In genomic region chr7:158138329-158138597, GRCh38 we compare ENCODE assay signal across 17 cellular contexts.
DNase-seq lines count a peak whose midpoint lies in the region; ATAC-seq and TF ChIP-seq lines count a peak whose summit lies in the region.
"Had no signal": no experiment of that assay in that cellular context is flagged by ENCODE, and none has a peak within 500 bp of the region (broad histone marks: within the 10 kb centered on the region; RNA-seq: fewer than 3 reads in every experiment).

No MANE protein-coding gene starts in this region.

- H3K36me3 ChIP-seq in H7 (replicated peaks; ENCODE audit: control insufficient read depth, insufficient read depth, low read length) = no peaks in the 10 kb centered on the region
- H3K36me3 ChIP-seq in neural cell (ENCODE audit: insufficient read depth, low read length) = peaks cover under 1% of the 10 kb centered on the region
- no peaks in the 10 kb centered on the region for H3K36me3 ChIP-seq in suprapubic skin
- H3K36me3 ChIP-seq: BLaER1 treated with 17β-estradiol and CSF1 and Interleukin-3, amounts not matched to agents 10 nM and 100 nM had no signal

- no peaks in the 10 kb centered on the region for H4K20me1 ChIP-seq in neural cell (ENCODE audit: insufficient read depth)
- H4K20me1 ChIP-seq: BLaER1 treated with 17β-estradiol and CSF1 and Interleukin-3, amounts not matched to agents 10 nM and 100 nM had no signal

- H3K27me3 ChIP-seq in H7 (ENCODE audit: control insufficient read depth, insufficient read depth, low read length) = no peaks in the 10 kb centered on the region
- H3K27me3 ChIP-seq in neural cell (ENCODE audit: insufficient read depth, low read depth, low read length) = no peaks in the 10 kb centered on the region
- H3K27me3 ChIP-seq in suprapubic skin = no peaks in the 10 kb centered on the region
- H3K27me3 ChIP-seq: BLaER1 treated with 17β-estradiol and CSF1 and Interleukin-3, amounts not matched to agents 10 nM and 100 nM had no signal

- no peaks in the 10 kb centered on the region for H3K4me1 ChIP-seq in suprapubic skin
- H3K4me1 ChIP-seq: A549, Caco-2 had no signal

- no peak for TF ChIP-seq CTCF in neural cell (IDR thresholded peaks at IDR 0.05; ENCODE audit: poor library complexity, severe bottlenecking)
- TF ChIP-seq CTCF in suprapubic skin (IDR thresholded peaks at IDR 0.05) = no peak

- no peak for TF ChIP-seq RAD21 in neural cell (conservative IDR thresholded peaks at IDR 0.05)

- H3F3A ChIP-seq in neural cell (ENCODE audit: insufficient read depth, low read length, poor library complexity, severe bottlenecking) = no peaks in the 10 kb centered on the region

- intact Hi-C loops in cardiac septum (cut with DNase I) = no loop called here
- intact Hi-C loops in left cardiac atrium (cut with DNase I) = no loop called here

- TF ChIP-seq EP300 in neural cell (conservative IDR thresholded peaks at IDR 0.05; ENCODE audit: poor library complexity, severe bottlenecking) (no peak), suprapubic skin (IDR thresholded peaks at IDR 0.05) (no peak)

- H3K4me3 ChIP-seq in H7 (ENCODE audit: insufficient read depth, low read depth, low read length) (no peak overlapping the region), neural cell (ENCODE audit: low read length) (peak overlapping the region; percentile 26), suprapubic skin (no peak overlapping the region)
- H3K4me3 ChIP-seq: A549; BLaER1 treated with 17β-estradiol and CSF1 and Interleukin-3, amounts not matched to agents 10 nM and 100 nM had no signal

- H3K27ac ChIP-seq in neural cell (ENCODE audit: low read length) (no peak overlapping the region), suprapubic skin (no peak overlapping the region)
- H3K27ac ChIP-seq: 22Rv1; A549; BLaER1 treated with 17β-estradiol and CSF1 and Interleukin-3, amounts not matched to agents 10 nM and 100 nM; C4-2B had no signal

- no peak for ATAC-seq in left cardiac atrium
- ATAC-seq: A549; CD8-positive, alpha-beta T cell had no signal

- H3K79me2 ChIP-seq in neural cell (replicated peaks; ENCODE audit: insufficient read depth, low read length) = no peaks in the 10 kb centered on the region

- no peak overlapping the region for H3K4me2 ChIP-seq in neural cell (ENCODE audit: low read length)
- H3K4me2 ChIP-seq: A549 had no signal

- H3K9me3 ChIP-seq in neural cell (ENCODE audit: low read length) (no peaks in the 10 kb centered on the region), suprapubic skin (peaks cover 2% of the 10 kb centered on the region)
- H3K9me3 ChIP-seq: A549 had no signal

- H2AFZ ChIP-seq in neural cell (ENCODE audit: low read depth, low read length) = no peak overlapping the region

- 71% methylated on average over 3 of the region's 9 CpGs for WGBS in suprapubic skin

- no peak overlapping the region for H3K9ac ChIP-seq in neural cell (ENCODE audit: low read length)
- H3K9ac ChIP-seq: BLaER1 treated with 17β-estradiol and CSF1 and Interleukin-3, amounts not matched to agents 10 nM and 100 nM had no signal

- H3K9me2 ChIP-seq in neural cell (ENCODE audit: insufficient read depth, low read length) = no peaks in the 10 kb centered on the region

- DNase-seq in cardiac septum (ENCODE audit: low spot score) = peak; percentile 46
- no peak for DNase-seq in left cardiac atrium
- DNase-seq in H7 = peak; percentile 52
- peak; percentile 34 to 49 for DNase-seq in suprapubic skin (ENCODE audit: low spot score in 2 of 2)
- DNase-seq in NCI-H446 treated with DMSO at 0.1 percent for 48 hours (lab: John Stamatoyannopoulos, UW) = no peak
- DNase-seq in retina = no peak
- DNase-seq: AML-193; Caco-2; Calu3; CD8-positive, alpha-beta T cell; DMS79 treated with DMSO at 0.1 percent for 48 hours; GF-D8 had no signal

- TF ChIP-seq POLR2A in suprapubic skin (IDR thresholded peaks at IDR 0.05) = no peak

TF ChIP-seq in neural cell, 6 proteins besides CTCF, POLR2A, EP300 and RAD21:
- TF ChIP-seq POLR2AphosphoS5 (IDR thresholded peaks at IDR 0.05) (no peak), TAF1 (IDR thresholded peaks at IDR 0.05; ENCODE audit: low read depth) (no peak)

Comparison
In these comparisons a context has a peak if more than half of its experiments do, and no peak if none do; other contexts are left out.
1. DNase-seq: peak in cardiac septum (single experiment), H7 (single experiment) and suprapubic skin (2 of 2); none in left cardiac atrium (single experiment), NCI-H446 treated with DMSO at 0.1 percent for 48 hours (single experiment) and retina (single experiment).